ENCODE assay signal across 1 cellular context in the genomic region with DNA sequence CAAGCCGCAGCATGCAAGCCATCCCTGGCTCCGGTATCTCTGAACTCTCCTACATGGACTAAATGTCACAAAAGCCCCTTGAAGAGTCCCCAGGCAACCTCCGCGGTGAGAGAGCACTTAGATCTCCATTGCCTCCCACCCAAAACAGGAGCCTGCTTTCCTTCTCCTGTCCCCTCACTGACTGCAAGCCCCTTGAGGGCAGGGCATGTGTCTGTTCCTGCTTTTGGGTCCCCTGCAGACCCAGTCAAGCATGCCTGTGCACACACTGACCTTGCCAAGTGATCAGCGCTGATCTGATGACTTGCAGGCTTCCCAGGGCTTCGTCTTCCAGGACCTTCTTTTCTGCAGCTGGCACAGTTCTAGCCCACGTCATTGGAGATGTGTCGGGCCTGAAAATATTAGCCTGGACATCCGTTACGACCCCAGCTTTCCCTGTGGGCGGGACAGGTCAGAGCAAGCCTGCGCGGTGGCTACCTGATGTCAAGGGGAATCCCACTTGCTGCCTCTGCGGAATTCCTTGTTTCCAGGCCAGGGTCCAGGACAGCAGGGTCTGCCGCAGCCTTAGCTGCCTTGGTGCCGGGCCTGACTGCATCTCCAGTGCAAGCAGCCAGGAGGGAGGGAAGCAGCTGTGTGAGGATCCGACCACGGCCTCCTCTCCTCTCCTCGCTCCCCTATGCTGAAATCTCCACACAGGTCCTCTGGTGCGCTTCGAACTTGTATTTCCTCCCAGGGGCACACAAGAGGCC.
TF ChIP-seq lines count a peak whose summit lies in the region.

No MANE protein-coding gene starts in this region.

TF ChIP-seq in IMR-90, 13 proteins besides CTCF, POLR2A, EP300 and RAD21 (continued from another document):
- TF ChIP-seq, protein P1, sequence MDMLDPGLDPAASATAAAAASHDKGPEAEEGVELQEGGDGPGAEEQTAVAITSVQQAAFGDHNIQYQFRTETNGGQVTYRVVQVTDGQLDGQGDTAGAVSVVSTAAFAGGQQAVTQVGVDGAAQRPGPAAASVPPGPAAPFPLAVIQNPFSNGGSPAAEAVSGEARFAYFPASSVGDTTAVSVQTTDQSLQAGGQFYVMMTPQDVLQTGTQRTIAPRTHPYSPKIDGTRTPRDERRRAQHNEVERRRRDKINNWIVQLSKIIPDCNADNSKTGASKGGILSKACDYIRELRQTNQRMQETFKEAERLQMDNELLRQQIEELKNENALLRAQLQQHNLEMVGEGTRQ (IDR thresholded peaks at IDR 0.05; ENCODE audit: low read depth, low read length): no peak
- TF ChIP-seq CHD1 (IDR thresholded peaks at IDR 0.05; ENCODE audit: low read depth, low read length) (no peak), RCOR1 (IDR thresholded peaks at IDR 0.05; ENCODE audit: insufficient replicate concordance, low read length) (no peak), MAZ (IDR thresholded peaks at IDR 0.05; ENCODE audit: borderline replicate concordance, low read depth, low read length) (no peak), FOS (IDR thresholded peaks at IDR 0.05; ENCODE audit: low read depth, low read length) (no peak), MXI1 (IDR thresholded peaks at IDR 0.05; ENCODE audit: borderline replicate concordance, low read depth, low read length) (no peak), MAFK (IDR thresholded peaks at IDR 0.05; ENCODE audit: low read depth, low read length) (no peak)
- TF ChIP-seq, protein P2, sequence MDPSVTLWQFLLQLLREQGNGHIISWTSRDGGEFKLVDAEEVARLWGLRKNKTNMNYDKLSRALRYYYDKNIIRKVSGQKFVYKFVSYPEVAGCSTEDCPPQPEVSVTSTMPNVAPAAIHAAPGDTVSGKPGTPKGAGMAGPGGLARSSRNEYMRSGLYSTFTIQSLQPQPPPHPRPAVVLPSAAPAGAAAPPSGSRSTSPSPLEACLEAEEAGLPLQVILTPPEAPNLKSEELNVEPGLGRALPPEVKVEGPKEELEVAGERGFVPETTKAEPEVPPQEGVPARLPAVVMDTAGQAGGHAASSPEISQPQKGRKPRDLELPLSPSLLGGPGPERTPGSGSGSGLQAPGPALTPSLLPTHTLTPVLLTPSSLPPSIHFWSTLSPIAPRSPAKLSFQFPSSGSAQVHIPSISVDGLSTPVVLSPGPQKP (IDR thresholded peaks at IDR 0.05; ENCODE audit: borderline replicate concordance, low read depth, low read length): no peak
